Comparison of ENCODE assay signal across 23 cellular contexts in the genomic region with DNA sequence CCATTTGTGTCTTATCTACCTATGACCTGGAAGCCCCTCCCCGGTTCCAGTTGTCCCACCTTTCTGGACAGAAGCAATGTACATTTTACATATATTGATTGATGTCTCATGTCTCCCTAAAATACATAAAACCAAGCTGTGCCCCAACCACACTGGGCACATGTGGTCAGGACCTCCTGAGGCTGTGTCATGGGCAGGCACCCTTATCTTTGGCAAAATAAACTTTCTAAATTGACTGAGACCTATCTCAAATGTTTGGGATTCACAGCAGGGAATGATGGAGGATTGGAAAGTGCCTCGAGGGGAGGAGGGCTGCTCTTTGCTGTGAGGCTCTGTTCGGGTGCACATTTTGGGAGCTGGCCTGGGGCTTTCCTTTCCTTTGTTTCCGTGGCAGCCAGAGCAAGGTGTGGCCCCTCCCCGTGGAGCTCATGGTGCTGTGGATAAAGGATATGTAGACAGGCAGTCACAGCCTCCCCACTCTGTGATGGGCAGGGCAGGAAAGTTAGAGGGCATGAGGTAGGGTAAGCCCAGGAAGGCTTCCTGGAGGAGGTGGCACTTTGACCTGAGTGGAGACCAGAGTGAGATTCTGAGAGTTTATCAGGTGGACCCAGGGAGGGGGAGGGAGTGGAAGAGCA.
DNase-seq lines count a peak whose midpoint lies in the region; ATAC-seq and TF ChIP-seq lines count a peak whose summit lies in the region.
"Had no signal": no experiment of that assay in that cellular context is flagged by ENCODE, and none has a peak within 500 bp of the region (broad histone marks: within the 10 kb centered on the region; RNA-seq: fewer than 3 reads in every experiment).

No MANE protein-coding gene starts in this region.

- in situ Hi-C loops in GM13977 (cut with MboI; ENCODE audit: low pct_unique_long_range_greater_than_20kb, low sequenced_read_pairs, unreplicated experiment) = no loop called here

- WGBS in sigmoid colon, 2 donors = 72 to 78% methylated on average over 5 of the region's 5 CpGs

- H3K9ac ChIP-seq in iPS-20b (ENCODE audit: low read depth, low read length) = no peak overlapping the region
- H3K9ac ChIP-seq: GM23248 had no signal

- no peak overlapping the region for H3K27ac Mint-ChIP-seq in activated T-cell treated with anti-CD3 and anti-CD28 coated beads, Interleukin-2, amount 50 U/mL, for 24 hours

- no peak overlapping the region for H3K4me3 Mint-ChIP-seq in activated T-cell treated with anti-CD3 and anti-CD28 coated beads, Interleukin-2, amount 50 U/mL, for 24 hours

- no peaks in the 10 kb centered on the region for H3K9me3 ChIP-seq in RWPE2 (ENCODE audit: severe bottlenecking)
- peaks cover 18% of the 10 kb centered on the region for H3K9me3 ChIP-seq in iPS-20b (ENCODE audit: insufficient read depth, low read depth, low read length)
- H3K9me3 ChIP-seq in sigmoid colon = no peaks in the 10 kb centered on the region
- H3K9me3 ChIP-seq: MG63 had no signal

- peak; percentile 30 for DNase-seq in activated effector memory CD4-positive, alpha-beta T cell treated with anti-CD3 and anti-CD28 coated beads, Interleukin-2, amount 50 U/mL, for 16 hours
- no peak for DNase-seq in activated effector memory CD4-positive, alpha-beta T cell treated with Interleukin-2 at 50 U/mL for 16 hours
- DNase-seq in RWPE2 (ENCODE audit: low spot score) (peak; percentile 19), sigmoid colon (peak; percentile 36), GM13977 (ENCODE audit: low spot score) (no peak), DMS114 treated with DMSO at 0.1 percent for 48 hours (lab: John Stamatoyannopoulos, UW; ENCODE audit: unreplicated experiment) (no peak)
- no peak for DNase-seq in activated T-cell treated with anti-CD3 and anti-CD28 coated beads, Interleukin-2, amount 50 U/mL, for 24 hours
- DNase-seq: 8988T, Calu3, DMS153, DND-41, GM23248, H7, IMR-90, KG1, MG63, NCI-H1105 treated with DMSO at 0.1 percent for 48 hours, NCI-H2029, NCI-H510A, NCI-H69, RPMI8226, SHP77 had no signal

- H3K27ac ChIP-seq in RWPE2 (ENCODE audit: poor library complexity, severe bottlenecking) (no peak overlapping the region), iPS-20b (ENCODE audit: low read length) (no peak overlapping the region), sigmoid colon (no peak overlapping the region)
- H3K27ac ChIP-seq: GM23248 had no signal

- TF ChIP-seq POLR2A in sigmoid colon (IDR thresholded peaks at IDR 0.05) = no peak

- H3K36me3 ChIP-seq in RWPE2 (ENCODE audit: low read depth) = no peaks in the 10 kb centered on the region
- no peaks in the 10 kb centered on the region for H3K36me3 ChIP-seq in iPS-20b (ENCODE audit: insufficient read depth, low read depth, low read length)
- no peaks in the 10 kb centered on the region for H3K36me3 ChIP-seq in sigmoid colon
- H3K36me3 ChIP-seq: MG63 had no signal

- intact Hi-C loops in sigmoid colon (cut with DNase I) = no loop called here

- TF ChIP-seq CTCF in RWPE2 (IDR thresholded peaks at IDR 0.05; ENCODE audit: poor library complexity, severe bottlenecking) = no peak
- no peak for TF ChIP-seq CTCF in sigmoid colon (IDR thresholded peaks at IDR 0.05)
- TF ChIP-seq CTCF in GM13977 (IDR thresholded peaks at IDR 0.05; ENCODE audit: extremely low read depth, insufficient read depth, missing control alignments) = no peak

- no peaks in the 10 kb centered on the region for H3K27me3 ChIP-seq in RWPE2 (ENCODE audit: insufficient read depth, poor library complexity, severe bottlenecking)
- H3K27me3 ChIP-seq in iPS-20b (ENCODE audit: insufficient read depth, low read length) = no peaks in the 10 kb centered on the region; the same call in 1 of the 2 replicates
- H3K27me3 ChIP-seq in sigmoid colon = peaks cover 0 to 25% (median 2%) of the 10 kb centered on the region in 3 donors
- H3K27me3 ChIP-seq: MG63 had no signal

- no peak for TF ChIP-seq EP300 in sigmoid colon (IDR thresholded peaks at IDR 0.05)

- no peaks in the 10 kb centered on the region for H3K4me1 ChIP-seq in RWPE2 (ENCODE audit: insufficient read depth, poor library complexity, severe bottlenecking)
- no peaks in the 10 kb centered on the region for H3K4me1 ChIP-seq in iPS-20b (ENCODE audit: insufficient read depth, low read length)
- H3K4me1 ChIP-seq in sigmoid colon = no peaks in the 10 kb centered on the region

- no peak overlapping the region for H3K4me3 ChIP-seq in RWPE2 (ENCODE audit: severe bottlenecking)
- 0 out of 2 replicates have a peak overlapping the region, but pooled peaks have one; percentile 64 for H3K4me3 ChIP-seq in iPS-20b (ENCODE audit: low read length)
- no peak overlapping the region for H3K4me3 ChIP-seq in sigmoid colon
- H3K4me3 ChIP-seq: GM23248, MG63 had no signal

- H3K36me3 Mint-ChIP-seq in activated T-cell treated with anti-CD3 and anti-CD28 coated beads, Interleukin-2, amount 50 U/mL, for 24 hours (ENCODE audit: low read depth) = no peaks in the 10 kb centered on the region

- no peaks in the 10 kb centered on the region for H3K4me1 Mint-ChIP-seq in activated T-cell treated with anti-CD3 and anti-CD28 coated beads, Interleukin-2, amount 50 U/mL, for 24 hours (ENCODE audit: low read depth)

- no peak for ATAC-seq in RWPE2 (ENCODE audit: low read depth)

- peaks cover 5% of the 10 kb centered on the region for H3K27me3 Mint-ChIP-seq in activated T-cell treated with anti-CD3 and anti-CD28 coated beads, Interleukin-2, amount 50 U/mL, for 24 hours

- peaks cover 8% of the 10 kb centered on the region for H3K9me3 Mint-ChIP-seq in activated T-cell treated with anti-CD3 and anti-CD28 coated beads, Interleukin-2, amount 50 U/mL, for 24 hours

Comparison
In these comparisons a context has a peak if more than half of its experiments do, and no peak if none do; other contexts are left out.
1. DNase-seq: peak in activated effector memory CD4-positive, alpha-beta T cell treated with anti-CD3 and anti-CD28 coated beads, Interleukin-2, amount 50 U/mL, for 16 hours (single experiment), RWPE2 (single experiment) and sigmoid colon (single experiment); none in activated effector memory CD4-positive, alpha-beta T cell treated with Interleukin-2 at 50 U/mL for 16 hours (single experiment), GM13977 (single experiment), activated T-cell treated with anti-CD3 and anti-CD28 coated beads, Interleukin-2, amount 50 U/mL, for 24 hours (single experiment) and DMS114 treated with DMSO at 0.1 percent for 48 hours (single experiment).